Comparison of ENCODE assay signal across 1 cellular context in the genomic region with DNA sequence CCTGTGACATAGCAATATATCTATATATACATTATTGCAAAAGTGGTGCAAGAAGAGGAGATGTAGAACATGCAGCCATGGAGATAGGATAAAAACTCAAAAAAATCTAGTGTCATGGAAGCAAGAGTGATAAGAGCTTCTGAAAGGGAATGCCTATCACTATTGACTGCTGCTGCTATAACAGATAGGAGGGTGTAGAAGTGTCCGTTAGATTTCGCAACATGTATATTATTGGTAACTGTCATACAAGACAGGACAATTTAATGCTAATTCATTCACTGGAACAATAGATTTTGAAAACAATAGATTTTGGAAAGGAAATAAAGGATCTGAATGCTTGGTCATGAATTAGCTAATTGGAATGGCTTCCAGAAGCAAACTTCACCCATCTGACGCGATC.
A peak's percentile ranks its signal among the peaks of the same experiment; 100 is the strongest.
TF ChIP-seq lines count a peak whose summit lies in the region.

No MANE protein-coding gene starts in this region.

TF ChIP-seq in K562, 482 proteins besides CTCF, POLR2A, EP300 and RAD21 (continued from another document):
- TF ChIP-seq, protein P1, sequence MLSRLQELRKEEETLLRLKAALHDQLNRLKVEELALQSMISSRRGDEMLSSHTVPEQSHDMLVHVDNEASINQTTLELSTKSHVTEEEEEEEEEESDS (CRISPR knock-in tag; IDR thresholded peaks at IDR 0.05) = no peak
- TF ChIP-seq WHSC1 (IDR thresholded peaks at IDR 0.05; ENCODE audit: low read length) (no peak), EZH2 (IDR thresholded peaks at IDR 0.05; ENCODE audit: borderline replicate concordance, low read depth, low read length) (no peak), CBX3 (IDR thresholded peaks at IDR 0.05; ENCODE audit: borderline replicate concordance in 1 of 2, low read length in 2 of 2) (no peak), ZNF311 (CRISPR knock-in tag; IDR thresholded peaks at IDR 0.05) (peak; percentile 66), TEAD4 (IDR thresholded peaks at IDR 0.05; ENCODE audit: low read length) (peak; percentile 78), TEAD4 (CRISPR knock-in tag; IDR thresholded peaks at IDR 0.05; ENCODE audit: borderline replicate concordance) (no peak), CBFA2T3 (IDR thresholded peaks at IDR 0.05) (peak; percentile 87), TAL1 (IDR thresholded peaks at IDR 0.05) (peak; percentile 64; the same call in 1 of the 2 replicates), MAFG (tag; conservative IDR thresholded peaks at IDR 0.05) (peak; percentile 42), MTA2 (IDR thresholded peaks at IDR 0.05; ENCODE audit: low read depth) (no peak), ARID1B (IDR thresholded peaks at IDR 0.05) (peak; percentile 82), ZSCAN32 (CRISPR knock-in tag; IDR thresholded peaks at IDR 0.05) (no peak), TRIM24 (IDR thresholded peaks at IDR 0.05) (peak; percentile 67 to 70; a peak in 3 of 4 replicates), MYBL2 (IDR thresholded peaks at IDR 0.05; ENCODE audit: low read depth) (peak; percentile 53; the same call in 1 of the 2 replicates), MYBL2 (CRISPR knock-in tag; IDR thresholded peaks at IDR 0.05; ENCODE audit: borderline replicate concordance) (no peak), DMBX1 (CRISPR knock-in tag; IDR thresholded peaks at IDR 0.05; ENCODE audit: borderline replicate concordance) (no peak), ZNF384 (IDR thresholded peaks at IDR 0.05; ENCODE audit: low read depth, low read length) (0 out of 2 replicates have a peak, but pooled peaks have one; percentile 9), NFE2 (IDR thresholded peaks at IDR 0.05; ENCODE audit: low read depth) (peak; percentile 31), SMARCB1 (IDR thresholded peaks at IDR 0.05; ENCODE audit: insufficient read length, low read depth) (no peak), SMARCA4 (IDR thresholded peaks at IDR 0.05) (peak; percentile 65; the same call in 1 of the 2 replicates)
- TF ChIP-seq, protein P2, sequence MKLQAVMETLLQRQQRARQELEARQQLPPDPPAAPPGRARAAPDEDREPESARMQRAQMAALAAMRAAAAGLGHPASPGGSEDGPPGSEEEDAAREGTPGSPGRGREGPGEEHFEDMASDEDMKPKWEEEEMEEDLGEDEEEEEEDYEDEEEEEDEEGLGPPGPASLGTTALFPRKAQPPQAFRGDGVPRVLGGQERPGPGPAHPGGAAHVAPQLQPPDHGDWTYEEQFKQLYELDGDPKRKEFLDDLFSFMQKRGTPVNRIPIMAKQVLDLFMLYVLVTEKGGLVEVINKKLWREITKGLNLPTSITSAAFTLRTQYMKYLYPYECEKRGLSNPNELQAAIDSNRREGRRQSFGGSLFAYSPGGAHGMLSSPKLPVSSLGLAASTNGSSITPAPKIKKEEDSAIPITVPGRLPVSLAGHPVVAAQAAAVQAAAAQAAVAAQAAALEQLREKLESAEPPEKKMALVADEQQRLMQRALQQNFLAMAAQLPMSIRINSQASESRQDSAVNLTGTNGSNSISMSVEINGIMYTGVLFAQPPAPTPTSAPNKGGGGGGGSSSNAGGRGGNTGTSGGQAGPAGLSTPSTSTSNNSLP (IDR thresholded peaks at IDR 0.05; ENCODE audit: borderline replicate concordance, low read depth, low read length) = peak; percentile 70; the same call in 1 of the 2 replicates
- TF ChIP-seq, protein P3, sequence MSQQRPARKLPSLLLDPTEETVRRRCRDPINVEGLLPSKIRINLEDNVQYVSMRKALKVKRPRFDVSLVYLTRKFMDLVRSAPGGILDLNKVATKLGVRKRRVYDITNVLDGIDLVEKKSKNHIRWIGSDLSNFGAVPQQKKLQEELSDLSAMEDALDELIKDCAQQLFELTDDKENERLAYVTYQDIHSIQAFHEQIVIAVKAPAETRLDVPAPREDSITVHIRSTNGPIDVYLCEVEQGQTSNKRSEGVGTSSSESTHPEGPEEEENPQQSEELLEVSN (IDR thresholded peaks at IDR 0.05; ENCODE audit: borderline replicate concordance in 1 of 2, extremely low read depth in 1 of 2, insufficient read depth in 1 of 2, insufficient read length in 1 of 2, low read depth in 1 of 2, low read length in 1 of 2, poor library complexity in 1 of 2, severe bottlenecking in 1 of 2) = no peak
TF ChIP-seq in K562: peak in this region for 31.
